In genomic region chr11:59135648-59136461, GRCh38 we compare ENCODE assay signal across 1 cellular context.
TF ChIP-seq lines count a peak whose summit lies in the region.

No MANE protein-coding gene starts in this region.

TF ChIP-seq in GM23338, 12 proteins besides CTCF, POLR2A, EP300 and RAD21 (continued from another document):
- TF ChIP-seq ZNF462 (CRISPR knock-in tag; IDR thresholded peaks at IDR 0.05) (no peak), POLR2AphosphoS5 (IDR thresholded peaks at IDR 0.05; ENCODE audit: low read depth) (no peak), EZH2 (IDR thresholded peaks at IDR 0.05; ENCODE audit: low read depth, unreplicated experiment) (no peak), CREB1 (CRISPR knock-in tag; IDR thresholded peaks at IDR 0.05; ENCODE audit: low read depth) (no peak), ZNF331 (CRISPR knock-in tag; IDR thresholded peaks at IDR 0.05; ENCODE audit: low read depth) (no peak)
- TF ChIP-seq, protein P1, sequence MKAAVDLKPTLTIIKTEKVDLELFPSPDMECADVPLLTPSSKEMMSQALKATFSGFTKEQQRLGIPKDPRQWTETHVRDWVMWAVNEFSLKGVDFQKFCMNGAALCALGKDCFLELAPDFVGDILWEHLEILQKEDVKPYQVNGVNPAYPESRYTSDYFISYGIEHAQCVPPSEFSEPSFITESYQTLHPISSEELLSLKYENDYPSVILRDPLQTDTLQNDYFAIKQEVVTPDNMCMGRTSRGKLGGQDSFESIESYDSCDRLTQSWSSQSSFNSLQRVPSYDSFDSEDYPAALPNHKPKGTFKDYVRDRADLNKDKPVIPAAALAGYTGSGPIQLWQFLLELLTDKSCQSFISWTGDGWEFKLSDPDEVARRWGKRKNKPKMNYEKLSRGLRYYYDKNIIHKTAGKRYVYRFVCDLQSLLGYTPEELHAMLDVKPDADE (IDR thresholded peaks at IDR 0.05), result no peak
